Comparison of ENCODE assay signal across 8 cellular contexts in genomic region chr17:40854175-40854814, GRCh38. TPM values are rescaled to one million over a fixed set of nuclear protein-coding genes. Genes with fewer than 3 reads are reported as not detected.
DNase-seq lines count a peak whose midpoint lies in the region; ATAC-seq and TF ChIP-seq lines count a peak whose summit lies in the region.
"Had no signal": no experiment of that assay in that cellular context is flagged by ENCODE, and none has a peak within 500 bp of the region (broad histone marks: within the 10 kb centered on the region; RNA-seq: fewer than 3 reads in every experiment).

No MANE protein-coding gene starts in this region.

- DNase-seq in HT-29 (ENCODE audit: low spot score) (peak; percentile 59), cardiac fibroblast (ENCODE audit: low read depth in 2 of 2) (peak; percentile 81 to 89), smooth muscle cell (lab: John Stamatoyannopoulos, UW; ENCODE audit: unreplicated experiment) (no peak)
- DNase-seq in stimulated activated CD8-positive, alpha-beta memory T cell treated with anti-CD3 and anti-CD28 coated beads, Interleukin-4, amount 100 ng/mL, for 48 hours: no peak
- DNase-seq: NCI-H524 had no signal

- no peaks in the 10 kb centered on the region for H3K79me2 ChIP-seq in smooth muscle cell (ENCODE audit: low read depth)

- H3K36me3 ChIP-seq in smooth muscle cell (ENCODE audit: low read depth): no peaks in the 10 kb centered on the region

- H3K4me3 ChIP-seq in cardiac fibroblast (replicated peaks in 1 of 2; ENCODE audit: low read depth in 2 of 2, low read length in 2 of 2): no peak overlapping the region
- H3K4me3 ChIP-seq in smooth muscle cell: no peak overlapping the region

- TF ChIP-seq CTCF in cardiac fibroblast (IDR thresholded peaks at IDR 0.05; ENCODE audit: low read depth, low read length) (no peak), smooth muscle cell (IDR thresholded peaks at IDR 0.05; ENCODE audit: borderline replicate concordance, insufficient read depth, poor library complexity, severe bottlenecking) (no peak)

- ATAC-seq in HG03135 (IDR thresholded peaks at IDR 0.05; ENCODE audit: unreplicated experiment) (no peak), GM19023 (IDR thresholded peaks at IDR 0.05; ENCODE audit: unreplicated experiment) (no peak)

- H3K27ac ChIP-seq in smooth muscle cell (ENCODE audit: low read depth): peak overlapping the region; percentile 61

- no peak overlapping the region for H3K9ac ChIP-seq in smooth muscle cell (ENCODE audit: low read depth)

- no peaks in the 10 kb centered on the region for H4K20me1 ChIP-seq in smooth muscle cell (ENCODE audit: low read depth)

- H3F3A ChIP-seq in smooth muscle cell (ENCODE audit: low read depth): no peaks in the 10 kb centered on the region

- WGBS in smooth muscle cell (ENCODE audit: low lambda C conversion rate): 15% methylated on average over 6 of the region's 6 CpGs

- H3K4me1 ChIP-seq in smooth muscle cell (ENCODE audit: low read depth): peaks cover 7% of the 10 kb centered on the region

- no peaks in the 10 kb centered on the region for H3K9me3 ChIP-seq in smooth muscle cell (replicated peaks; ENCODE audit: low read depth)

- peaks cover 2% of the 10 kb centered on the region for H3K27me3 ChIP-seq in smooth muscle cell (ENCODE audit: low read depth)

- H3K4me2 ChIP-seq in smooth muscle cell: peak overlapping the region; percentile 64

- H2AFZ ChIP-seq in smooth muscle cell (ENCODE audit: low read depth): no peak overlapping the region

RNA-seq across cellular contexts. Expression of gene KRT12, which starts 12.7 kb away (rescaled TPM):
- total RNA-seq in HT-29 (2014; rRNA removed; shearing (Covaris generic)): 0.33 and 0.39 TPM in 2 replicates
- total RNA-seq in smooth muscle cell: not detected in 2 replicates
- polyA plus RNA-seq in smooth muscle cell: not detected in 2 replicates
- polyA plus RNA-seq: neural cell had no signal

RNA-seq across cellular contexts. Expression of gene KRT20, which starts 30.7 kb away (rescaled TPM):
- 189 and 203 TPM in 2 replicates for total RNA-seq in HT-29 (2014; rRNA removed; shearing (Covaris generic))
- total RNA-seq in smooth muscle cell: not detected in 2 replicates
- not detected in 2 replicates for polyA plus RNA-seq in smooth muscle cell
- polyA plus RNA-seq: neural cell had no signal

RNA-seq across cellular contexts. Expression of gene KRT10, which starts 31.9 kb away (rescaled TPM):
- 14.7 and 17.7 TPM in 2 replicates for total RNA-seq in HT-29 (2014; rRNA removed; shearing (Covaris generic))
- 29.0 and 48.0 TPM in 2 replicates for total RNA-seq in smooth muscle cell
- polyA plus RNA-seq in smooth muscle cell: 186 and 189 TPM in 2 replicates

RNA-seq across cellular contexts. Expression of gene KRT28, which starts 54.5 kb away (rescaled TPM):
- total RNA-seq in HT-29 (2014; rRNA removed; shearing (Covaris generic)): not detected in 2 replicates
- not detected in 2 replicates for total RNA-seq in smooth muscle cell
- polyA plus RNA-seq in smooth muscle cell: not detected in 2 replicates
- polyA plus RNA-seq: neural cell had no signal

Comparison
In these comparisons a context has a peak if more than half of its experiments do, and no peak if none do; other contexts are left out.
1. DNase-seq: peak in HT-29 (single experiment) and cardiac fibroblast (2 of 2); none in smooth muscle cell (single experiment) and stimulated activated CD8-positive, alpha-beta memory T cell treated with anti-CD3 and anti-CD28 coated beads, Interleukin-4, amount 100 ng/mL, for 48 hours (single experiment).
2. RNA of gene KRT20, which starts 30.7 kb away (total RNA-seq): 189 to 203 TPM in HT-29; not detected in smooth muscle cell; every median in the first group is over 100 times any median in the second.